In the genomic region with DNA sequence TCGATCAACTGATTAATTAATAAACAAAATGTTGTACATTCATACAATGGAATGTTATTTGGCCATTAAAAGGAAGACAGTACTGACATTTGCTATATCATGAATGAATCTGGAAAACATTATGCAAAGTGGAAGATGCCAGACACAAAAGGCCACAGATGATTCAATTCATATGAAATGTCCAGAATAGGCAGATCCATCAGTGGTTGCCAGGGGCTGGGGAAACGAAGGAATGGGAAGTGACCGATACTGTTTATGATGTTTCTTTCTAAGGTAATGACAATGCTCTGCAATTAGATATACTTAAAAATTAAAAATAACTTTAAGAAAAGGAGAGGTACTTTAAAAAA, we compare ENCODE assay signal across 16 cellular contexts. TPM values are rescaled to one million over a fixed set of nuclear protein-coding genes. Genes with fewer than 3 reads are reported as not detected.
DNase-seq lines count a peak whose midpoint lies in the region; ATAC-seq and TF ChIP-seq lines count a peak whose summit lies in the region.
"Had no signal": no experiment of that assay in that cellular context is flagged by ENCODE, and none has a peak within 500 bp of the region (broad histone marks: within the 10 kb centered on the region; RNA-seq: fewer than 3 reads in every experiment).

No MANE protein-coding gene starts in this region.

- TF ChIP-seq POLR2A in ovary (IDR thresholded peaks at IDR 0.05) = no peak

- no peaks in the 10 kb centered on the region for H3K27me3 Mint-ChIP-seq in activated naive CD4-positive, alpha-beta T cell treated with anti-CD3 and anti-CD28 coated beads for 36 hours (ENCODE audit: low read depth)
- H3K27me3 Mint-ChIP-seq in activated naive CD4-positive, alpha-beta T cell treated with anti-CD3 and anti-CD28 coated beads, Interleukin-2, amount 10 ng/mL, durations not matched to agents 7 days and 5 days = no peaks in the 10 kb centered on the region
- no peaks in the 10 kb centered on the region for H3K27me3 Mint-ChIP-seq in central memory CD8-positive, alpha-beta T cell
- H3K27me3 Mint-ChIP-seq in stimulated activated memory B cell treated with anti-CD40 and anti-IgM and Interleukin-4, amounts not matched to agents 10 μg/mL and 1 μg/mL and 100 μg/mL, for 72 hours = no peaks in the 10 kb centered on the region
- H3K27me3 Mint-ChIP-seq: activated CD8-positive, alpha-beta memory T cell treated with anti-CD3 and anti-CD28 coated beads, Interleukin-2, amount 10 ng/mL, durations not matched to agents 7 days and 5 days; type B pancreatic cell had no signal

- H3K4me1 Mint-ChIP-seq in activated naive CD4-positive, alpha-beta T cell treated with anti-CD3 and anti-CD28 coated beads for 36 hours (ENCODE audit: low read depth) = peaks cover 95% of the 10 kb centered on the region
- H3K4me1 Mint-ChIP-seq in activated naive CD4-positive, alpha-beta T cell treated with anti-CD3 and anti-CD28 coated beads, Interleukin-2, amount 10 ng/mL, durations not matched to agents 7 days and 5 days = peaks cover 93% of the 10 kb centered on the region
- peaks cover 92% of the 10 kb centered on the region for H3K4me1 Mint-ChIP-seq in central memory CD8-positive, alpha-beta T cell
- peaks cover 96% of the 10 kb centered on the region for H3K4me1 Mint-ChIP-seq in stimulated activated memory B cell treated with anti-CD40 and anti-IgM and Interleukin-4, amounts not matched to agents 10 μg/mL and 1 μg/mL and 100 μg/mL, for 72 hours

- no peak for DNase-seq in activated naive CD4-positive, alpha-beta T cell treated with anti-CD3 and anti-CD28 coated beads for 36 hours
- no peak for DNase-seq in activated naive CD4-positive, alpha-beta T cell treated with anti-CD3 and anti-CD28 coated beads, Interleukin-2, amount 10 ng/mL, durations not matched to agents 7 days and 5 days
- peak; percentile 39 for DNase-seq in MG63
- no peak for DNase-seq in central memory CD8-positive, alpha-beta T cell (ENCODE audit: low spot score in 2 of 2)
- no peak for DNase-seq in NCI-H146 (lab: John Stamatoyannopoulos, UW)
- DNase-seq in ovary = no peak
- DNase-seq: activated CD8-positive, alpha-beta memory T cell treated with anti-CD3 and anti-CD28 coated beads, Interleukin-2, amount 10 ng/mL, durations not matched to agents 7 days and 5 days; DMS153; NCI-H1105 treated with DMSO at 0.1 percent for 48 hours; NCI-H345; retina; SIG-M5 had no signal

- intact Hi-C loops in activated naive CD4-positive, alpha-beta T cell treated with anti-CD3 and anti-CD28 coated beads for 36 hours (cut with micrococcal nuclease) = no loop called here
- intact Hi-C loops in ovary (cut with DNase I) = no loop called here

- TF ChIP-seq CTCF in ovary (IDR thresholded peaks at IDR 0.05) = no peak

- no peak overlapping the region for H3K27ac ChIP-seq in ovary

- no peaks in the 10 kb centered on the region for H3K9me3 Mint-ChIP-seq in activated naive CD4-positive, alpha-beta T cell treated with anti-CD3 and anti-CD28 coated beads for 36 hours
- no peaks in the 10 kb centered on the region for H3K9me3 Mint-ChIP-seq in activated naive CD4-positive, alpha-beta T cell treated with anti-CD3 and anti-CD28 coated beads, Interleukin-2, amount 10 ng/mL, durations not matched to agents 7 days and 5 days
- H3K9me3 Mint-ChIP-seq in central memory CD8-positive, alpha-beta T cell = no peaks in the 10 kb centered on the region
- no peaks in the 10 kb centered on the region for H3K9me3 Mint-ChIP-seq in stimulated activated memory B cell treated with anti-CD40 and anti-IgM and Interleukin-4, amounts not matched to agents 10 μg/mL and 1 μg/mL and 100 μg/mL, for 72 hours

- no peak for TF ChIP-seq EP300 in ovary (IDR thresholded peaks at IDR 0.05)

- peaks cover 4% of the 10 kb centered on the region for H3K4me1 ChIP-seq in ovary (ENCODE audit: insufficient read depth)

- no peak for ATAC-seq in central memory CD8-positive, alpha-beta T cell (replicated peaks; ENCODE audit: extremely low read depth, poor library complexity, severe bottlenecking)
- no peak for ATAC-seq in stimulated activated memory B cell treated with anti-CD40 and anti-IgM and Interleukin-4, amounts not matched to agents 10 μg/mL and 1 μg/mL and 100 μg/mL, for 72 hours
- ATAC-seq in HG03442 (IDR thresholded peaks at IDR 0.05; ENCODE audit: unreplicated experiment) = no peak

- CTCF ChIA-PET in activated naive CD4-positive, alpha-beta T cell treated with anti-CD3 and anti-CD28 coated beads for 36 hours (lab: Charles Lee) = interaction anchor here (1.0 kb wide), 1 partner anchor 17 kb away, joined by 3 read pairs; no protein-coding TSS in a partner anchor
- CTCF ChIA-PET in activated naive CD4-positive, alpha-beta T cell treated with anti-CD3 and anti-CD28 coated beads, Interleukin-2, amount 10 ng/mL, durations not matched to agents 7 days and 5 days (lab: Charles Lee) = no interaction called here

- H3K27me3 ChIP-seq in MG63 (no peaks in the 10 kb centered on the region), ovary (no peaks in the 10 kb centered on the region)

- H3K36me3 Mint-ChIP-seq in activated naive CD4-positive, alpha-beta T cell treated with anti-CD3 and anti-CD28 coated beads for 36 hours (ENCODE audit: low read depth) = peaks cover 8% of the 10 kb centered on the region
- peaks cover 33% of the 10 kb centered on the region for H3K36me3 Mint-ChIP-seq in activated naive CD4-positive, alpha-beta T cell treated with anti-CD3 and anti-CD28 coated beads, Interleukin-2, amount 10 ng/mL, durations not matched to agents 7 days and 5 days
- H3K36me3 Mint-ChIP-seq in central memory CD8-positive, alpha-beta T cell (ENCODE audit: insufficient read depth) = peaks cover 7% of the 10 kb centered on the region
- peaks cover 14% of the 10 kb centered on the region for H3K36me3 Mint-ChIP-seq in stimulated activated memory B cell treated with anti-CD40 and anti-IgM and Interleukin-4, amounts not matched to agents 10 μg/mL and 1 μg/mL and 100 μg/mL, for 72 hours

- H3K9me3 ChIP-seq in MG63 (no peaks in the 10 kb centered on the region), ovary (no peaks in the 10 kb centered on the region)

- H3K27ac Mint-ChIP-seq in activated naive CD4-positive, alpha-beta T cell treated with anti-CD3 and anti-CD28 coated beads for 36 hours = peak overlapping the region; percentile 19
- H3K27ac Mint-ChIP-seq in activated naive CD4-positive, alpha-beta T cell treated with anti-CD3 and anti-CD28 coated beads, Interleukin-2, amount 10 ng/mL, durations not matched to agents 7 days and 5 days = no peak overlapping the region
- H3K27ac Mint-ChIP-seq in central memory CD8-positive, alpha-beta T cell (ENCODE audit: low read depth) = peak overlapping the region; percentile 73
- peak overlapping the region; percentile 74 for H3K27ac Mint-ChIP-seq in stimulated activated memory B cell treated with anti-CD40 and anti-IgM and Interleukin-4, amounts not matched to agents 10 μg/mL and 1 μg/mL and 100 μg/mL, for 72 hours
- H3K27ac Mint-ChIP-seq: type B pancreatic cell had no signal

- WGBS in ovary, 3 donors = 93 to 98% (median 96%) methylated on average over 3 of the region's 3 CpGs

- H3K4me3 ChIP-seq in MG63 = no peak overlapping the region
- no peak overlapping the region for H3K4me3 ChIP-seq in ovary
- H3K4me3 ChIP-seq: lung had no signal

- H3K4me3 Mint-ChIP-seq in activated naive CD4-positive, alpha-beta T cell treated with anti-CD3 and anti-CD28 coated beads for 36 hours = no peak overlapping the region
- H3K4me3 Mint-ChIP-seq in activated naive CD4-positive, alpha-beta T cell treated with anti-CD3 and anti-CD28 coated beads, Interleukin-2, amount 10 ng/mL, durations not matched to agents 7 days and 5 days = no peak overlapping the region
- H3K4me3 Mint-ChIP-seq in central memory CD8-positive, alpha-beta T cell = peak overlapping the region; percentile 59
- no peak overlapping the region for H3K4me3 Mint-ChIP-seq in stimulated activated memory B cell treated with anti-CD40 and anti-IgM and Interleukin-4, amounts not matched to agents 10 μg/mL and 1 μg/mL and 100 μg/mL, for 72 hours
- H3K4me3 Mint-ChIP-seq: type B pancreatic cell had no signal

- H3K36me3 ChIP-seq in MG63 (no peaks in the 10 kb centered on the region; the same call in 1 of the 2 replicates), ovary (no peaks in the 10 kb centered on the region)

RNA-seq across cellular contexts. Expression of a gene that starts 37.2 kb away (rescaled TPM):
- total RNA-seq in activated naive CD4-positive, alpha-beta T cell treated with anti-CD3 and anti-CD28 coated beads for 36 hours = 100 to 1,000 TPM; 132 to 136 TPM
- 12.4 and 13.7 TPM in 2 replicates for total RNA-seq in MG63 (2014; rRNA removed; shearing (Covaris generic); ENCODE audit: low replicate concordance)
- total RNA-seq in ovary = 10 to 100 TPM; 14.7 to 84.4 (median 41.8) TPM
- 100 to 1,000 TPM in 1 of 2 donors, 10 to 100 TPM in 1; 26.9 to 191 TPM for polyA plus RNA-seq in ovary
